ENCODE assay signal across 13 cellular contexts in genomic region chr2:238601433-238602222, GRCh38.
DNase-seq lines count a peak whose midpoint lies in the region; ATAC-seq and TF ChIP-seq lines count a peak whose summit lies in the region.
"Had no signal": no experiment of that assay in that cellular context is flagged by ENCODE, and none has a peak within 500 bp of the region (broad histone marks: within the 10 kb centered on the region; RNA-seq: fewer than 3 reads in every experiment).

No MANE protein-coding gene starts in this region.

- CTCF ChIA-PET in BJ (lab: Yijun Ruan, JAX), result interaction anchor here (0.7 to 2.0 kb wide), 8 partner anchors 14 to 506 kb away, joined by 3 to 7 read pairs (median 4); no protein-coding TSS in a partner anchor

- TF ChIP-seq POLR2A in gastroesophageal sphincter (IDR thresholded peaks at IDR 0.05) (no peak), sigmoid colon (IDR thresholded peaks at IDR 0.05) (no peak)

- DNase-seq in BJ (ENCODE audit: low read depth), result peak; percentile 58
- DNase-seq in astrocyte of the cerebellum (ENCODE audit: low read depth), result peak; percentile 46
- peak; percentile 92 for DNase-seq in sigmoid colon
- DNase-seq in SIG-M5 (lab: John Stamatoyannopoulos, UW), result no peak
- no peak for DNase-seq in HPDE6-E6E7 (ENCODE audit: extremely low spot score)
- DNase-seq: activated CD8-positive, alpha-beta memory T cell treated with anti-CD3 and anti-CD28 coated beads for 24 hours; activated naive CD8-positive, alpha-beta T cell treated with anti-CD3 and anti-CD28 coated beads for 36 hours; C1 segment of cervical spinal cord; immature natural killer cell; NCI-H187 treated with DMSO at 0.1 percent for 48 hours had no signal

- no peak overlapping the region for H3K4me3 ChIP-seq in BJ (ENCODE audit: low read depth, low read length)
- no peak overlapping the region for H3K4me3 ChIP-seq in astrocyte of the cerebellum (ENCODE audit: low read depth, low read length)
- no peak overlapping the region for H3K4me3 ChIP-seq in gastroesophageal sphincter
- no peak overlapping the region for H3K4me3 ChIP-seq in sigmoid colon

- H3K27me3 Mint-ChIP-seq in activated T-helper 17 cell treated with anti-CD3 and anti-CD28 coated beads, Interleukin-2, amount 50 U/mL, for 72 hours, result peaks cover 43% of the 10 kb centered on the region

- in situ Hi-C loops in astrocyte of the cerebellum (cut with HindIII; ENCODE audit: low sequenced_read_pairs), result no loop called here

- H3K36me3 Mint-ChIP-seq in activated T-helper 17 cell treated with anti-CD3 and anti-CD28 coated beads, Interleukin-2, amount 50 U/mL, for 72 hours (ENCODE audit: low read depth), result no peaks in the 10 kb centered on the region
- H3K36me3 Mint-ChIP-seq: immature natural killer cell had no signal

- peaks cover 16 to 63% (median 24%) of the 10 kb centered on the region in 3 donors for H3K4me1 ChIP-seq in gastroesophageal sphincter
- peaks cover 0 to 58% (median 51%) of the 10 kb centered on the region in 4 donors for H3K4me1 ChIP-seq in sigmoid colon

- H3K36me3 ChIP-seq in BJ (ENCODE audit: control insufficient read depth, insufficient read depth, low read length) (no peaks in the 10 kb centered on the region), gastroesophageal sphincter (no peaks in the 10 kb centered on the region), sigmoid colon (no peaks in the 10 kb centered on the region)

- H3K4me1 Mint-ChIP-seq in activated T-helper 17 cell treated with anti-CD3 and anti-CD28 coated beads, Interleukin-2, amount 50 U/mL, for 72 hours, result no peaks in the 10 kb centered on the region

- H3K4me3 Mint-ChIP-seq in activated T-helper 17 cell treated with anti-CD3 and anti-CD28 coated beads, Interleukin-2, amount 50 U/mL, for 72 hours, result no peak overlapping the region
- H3K4me3 Mint-ChIP-seq: activated naive CD8-positive, alpha-beta T cell treated with anti-CD3 and anti-CD28 coated beads for 36 hours; immature natural killer cell had no signal

- TF ChIP-seq CTCF in BJ (IDR thresholded peaks at IDR 0.05; ENCODE audit: insufficient read depth, low read depth, low read length), result no peak
- no peak for TF ChIP-seq CTCF in astrocyte of the cerebellum (IDR thresholded peaks at IDR 0.05; ENCODE audit: low read depth, low read length, missing control alignments)
- TF ChIP-seq CTCF in gastroesophageal sphincter (IDR thresholded peaks at IDR 0.05), result no peak
- no peak for TF ChIP-seq CTCF in sigmoid colon (IDR thresholded peaks at IDR 0.05)

- H3K9me3 Mint-ChIP-seq in activated T-helper 17 cell treated with anti-CD3 and anti-CD28 coated beads, Interleukin-2, amount 50 U/mL, for 72 hours, result peaks cover 4% of the 10 kb centered on the region

- no peak overlapping the region for H3K27ac Mint-ChIP-seq in activated T-helper 17 cell treated with anti-CD3 and anti-CD28 coated beads, Interleukin-2, amount 50 U/mL, for 72 hours
- H3K27ac Mint-ChIP-seq: activated naive CD8-positive, alpha-beta T cell treated with anti-CD3 and anti-CD28 coated beads for 36 hours; immature natural killer cell had no signal

- WGBS in gastroesophageal sphincter (ENCODE audit: low coverage in 1 of 2), 2 donors, result 28 to 32% methylated on average over 2 to 4 of the region's 11 CpGs
- WGBS in sigmoid colon, 2 donors, result 70 to 77% methylated on average over 11 of the region's 11 CpGs

- TF ChIP-seq EP300 in gastroesophageal sphincter (IDR thresholded peaks at IDR 0.05), result no peak
- peak; percentile 70 to 94 (median 88) for TF ChIP-seq EP300 in sigmoid colon (IDR thresholded peaks at IDR 0.05)

- H3K27me3 ChIP-seq in BJ (ENCODE audit: control insufficient read depth, insufficient read depth, low read length), result no peaks in the 10 kb centered on the region
- H3K27me3 ChIP-seq in gastroesophageal sphincter, result no peaks in the 10 kb centered on the region
- H3K27me3 ChIP-seq in sigmoid colon, result no peaks in the 10 kb centered on the region

- intact Hi-C loops in sigmoid colon (cut with DNase I), result loop anchor here (2.0 to 10.0 kb wide), 3 partner anchors 43 to 183 kb away; partner anchors contain the start of gene ASB1

- ATAC-seq in gastroesophageal sphincter (peak; percentile 77), HG02678 (IDR thresholded peaks at IDR 0.05; ENCODE audit: unreplicated experiment) (no peak)
- no peak for ATAC-seq in activated T-helper 17 cell treated with anti-CD3 and anti-CD28 coated beads, Interleukin-2, amount 50 U/mL, for 72 hours (replicated peaks)

- peak overlapping the region; percentile 87 to 92 (median 88) for H3K27ac ChIP-seq in gastroesophageal sphincter
- peak overlapping the region; percentile 78 to 90 (median 88) for H3K27ac ChIP-seq in sigmoid colon

- H3K9me3 ChIP-seq in gastroesophageal sphincter, result no peaks in the 10 kb centered on the region
- H3K9me3 ChIP-seq in sigmoid colon, result no peaks in the 10 kb centered on the region

- POLR2A ChIA-PET in BJ (lab: Charles Lee), result interaction anchor here (0.5 to 0.6 kb wide), 3 partner anchors 184 to 750 kb away, joined by 3 read pairs; no protein-coding TSS in a partner anchor

Comparison
In these comparisons a context has a peak if more than half of its experiments do, and no peak if none do; other contexts are left out.
1. DNase-seq: peak in BJ (single experiment), astrocyte of the cerebellum (single experiment) and sigmoid colon (single experiment); none in SIG-M5 (single experiment) and HPDE6-E6E7 (single experiment).